Comparison of ENCODE assay signal across 23 cellular contexts in genomic region chr3:177034850-177035475, GRCh38.
DNase-seq lines count a peak whose midpoint lies in the region; ATAC-seq and TF ChIP-seq lines count a peak whose summit lies in the region.
"Had no signal": no experiment of that assay in that cellular context is flagged by ENCODE, and none has a peak within 500 bp of the region (broad histone marks: within the 10 kb centered on the region; RNA-seq: fewer than 3 reads in every experiment).

No MANE protein-coding gene starts in this region.

- H3K9me2 ChIP-seq in PC-9 (ENCODE audit: insufficient read depth) = no peaks in the 10 kb centered on the region

- no peaks in the 10 kb centered on the region for H3K4me1 Mint-ChIP-seq in activated CD8-positive, alpha-beta T cell treated with anti-CD3 and anti-CD28 coated beads, Interleukin-2, amount 10 ng/mL, durations not matched to agents 7 days and 5 days (ENCODE audit: low read depth)
- H3K4me1 Mint-ChIP-seq in activated CD8-positive, alpha-beta T cell treated with anti-CD3 and anti-CD28 coated beads for 36 hours (ENCODE audit: low read depth) = peaks cover 19% of the 10 kb centered on the region
- H3K4me1 Mint-ChIP-seq in central memory CD8-positive, alpha-beta T cell = peaks cover 18% of the 10 kb centered on the region
- peaks cover 16% of the 10 kb centered on the region for H3K4me1 Mint-ChIP-seq in progenitor cell of endocrine pancreas (ENCODE audit: low read depth)

- CTCF ChIA-PET in activated CD8-positive, alpha-beta T cell treated with anti-CD3 and anti-CD28 coated beads, Interleukin-2, amount 10 ng/mL, durations not matched to agents 7 days and 5 days (lab: Charles Lee) = no interaction called here
- CTCF ChIA-PET in activated CD8-positive, alpha-beta T cell treated with anti-CD3 and anti-CD28 coated beads for 36 hours (lab: Charles Lee) = interaction anchor here (0.6 kb wide), 1 partner anchor 161 kb away, joined by 3 read pairs; no protein-coding TSS in a partner anchor
- CTCF ChIA-PET in PC-9 (lab: Charles Lee) = interaction anchor here (0.6 kb wide), 1 partner anchor 538 kb away, joined by 4 read pairs; no protein-coding TSS in a partner anchor

- H3K9me3 Mint-ChIP-seq in activated CD8-positive, alpha-beta T cell treated with anti-CD3 and anti-CD28 coated beads, Interleukin-2, amount 10 ng/mL, durations not matched to agents 7 days and 5 days (ENCODE audit: insufficient read depth) = no peaks in the 10 kb centered on the region
- no peaks in the 10 kb centered on the region for H3K9me3 Mint-ChIP-seq in activated CD8-positive, alpha-beta T cell treated with anti-CD3 and anti-CD28 coated beads for 36 hours
- no peaks in the 10 kb centered on the region for H3K9me3 Mint-ChIP-seq in central memory CD8-positive, alpha-beta T cell
- no peaks in the 10 kb centered on the region for H3K9me3 Mint-ChIP-seq in progenitor cell of endocrine pancreas (ENCODE audit: low read depth)
- H3K9me3 Mint-ChIP-seq: activated T-cell treated with anti-CD3 and anti-CD28 coated beads, Interleukin-2, amount 50 U/mL, for 72 hours; CD8-positive, alpha-beta memory T cell had no signal

- H3K27ac Mint-ChIP-seq in activated CD8-positive, alpha-beta T cell treated with anti-CD3 and anti-CD28 coated beads, Interleukin-2, amount 10 ng/mL, durations not matched to agents 7 days and 5 days = peak overlapping the region; percentile 19
- H3K27ac Mint-ChIP-seq in activated CD8-positive, alpha-beta T cell treated with anti-CD3 and anti-CD28 coated beads for 36 hours = no peak overlapping the region
- peak overlapping the region; percentile 52 for H3K27ac Mint-ChIP-seq in central memory CD8-positive, alpha-beta T cell (ENCODE audit: low read depth)
- H3K27ac Mint-ChIP-seq in progenitor cell of endocrine pancreas = peak overlapping the region; percentile 49
- H3K27ac Mint-ChIP-seq: activated CD4-positive, alpha-beta T cell treated with anti-CD3 and anti-CD28 coated beads for 36 hours; activated T-cell treated with anti-CD3 and anti-CD28 coated beads, Interleukin-2, amount 50 U/mL, for 72 hours had no signal

- intact Hi-C loops in activated CD8-positive, alpha-beta T cell treated with anti-CD3 and anti-CD28 coated beads for 36 hours (cut with micrococcal nuclease) = no loop called here
- intact Hi-C loops in PC-9 (cut with micrococcal nuclease; ENCODE audit: unreplicated experiment) = no loop called here

- peaks cover 63% of the 10 kb centered on the region for H3K36me3 Mint-ChIP-seq in activated CD8-positive, alpha-beta T cell treated with anti-CD3 and anti-CD28 coated beads, Interleukin-2, amount 10 ng/mL, durations not matched to agents 7 days and 5 days (ENCODE audit: low read depth)
- peaks cover 55% of the 10 kb centered on the region for H3K36me3 Mint-ChIP-seq in activated CD8-positive, alpha-beta T cell treated with anti-CD3 and anti-CD28 coated beads for 36 hours (ENCODE audit: low read depth)
- H3K36me3 Mint-ChIP-seq in central memory CD8-positive, alpha-beta T cell (ENCODE audit: insufficient read depth) = peaks cover 47% of the 10 kb centered on the region
- H3K36me3 Mint-ChIP-seq in progenitor cell of endocrine pancreas (ENCODE audit: insufficient read depth) = peaks cover 28% of the 10 kb centered on the region

- peaks cover 6% of the 10 kb centered on the region for H3K79me2 ChIP-seq in PC-9 (ENCODE audit: low read depth)

- no peak overlapping the region for H3K4me2 ChIP-seq in PC-9
- H3K4me2 ChIP-seq: A549, hepatocyte had no signal

- H3K9me3 ChIP-seq in PC-9 (ENCODE audit: insufficient read depth, low read depth) = no peaks in the 10 kb centered on the region
- H3K9me3 ChIP-seq: A549 had no signal

- H3K27ac ChIP-seq in PC-9 = 0 out of 2 replicates have a peak overlapping the region, but pooled peaks have one; percentile 1
- H3K27ac ChIP-seq: A549, GM23248, hepatocyte, HL-60 had no signal

- H3K4me1 ChIP-seq in PC-9 (replicated peaks; ENCODE audit: insufficient read depth) = peaks cover 4% of the 10 kb centered on the region

- TF ChIP-seq CTCF in activated CD8-positive, alpha-beta T cell treated with anti-CD3 and anti-CD28 coated beads for 36 hours (IDR thresholded peaks at IDR 0.05) = no peak
- TF ChIP-seq CTCF in PC-9 (conservative IDR thresholded peaks at IDR 0.05) (no peak), progenitor cell of endocrine pancreas (IDR thresholded peaks at IDR 0.05; ENCODE audit: unreplicated experiment) (no peak)

- POLR2A ChIA-PET in activated CD8-positive, alpha-beta T cell treated with anti-CD3 and anti-CD28 coated beads, Interleukin-2, amount 10 ng/mL, durations not matched to agents 7 days and 5 days (lab: Charles Lee) = interaction anchor here (0.7 kb wide), 1 partner anchor 24 kb away, joined by 4 read pairs; no protein-coding TSS in a partner anchor
- POLR2A ChIA-PET in activated CD8-positive, alpha-beta T cell treated with anti-CD3 and anti-CD28 coated beads for 36 hours (lab: Charles Lee) = interaction anchor here (0.7 kb wide), 2 partner anchors 473 to 674 kb away, joined by 3 to 4 read pairs; no protein-coding TSS in a partner anchor
- POLR2A ChIA-PET in PC-9 (lab: Charles Lee; ENCODE audit: unreplicated experiment) = no interaction called here

- H4K20me1 ChIP-seq in PC-9 (ENCODE audit: insufficient read depth) = 0 out of 2 replicates have a peak, but pooled peaks cover 5% of the 10 kb centered on the region

- no peaks in the 10 kb centered on the region for H3K27me3 Mint-ChIP-seq in activated CD8-positive, alpha-beta T cell treated with anti-CD3 and anti-CD28 coated beads, Interleukin-2, amount 10 ng/mL, durations not matched to agents 7 days and 5 days (ENCODE audit: low read depth)
- no peaks in the 10 kb centered on the region for H3K27me3 Mint-ChIP-seq in activated CD8-positive, alpha-beta T cell treated with anti-CD3 and anti-CD28 coated beads for 36 hours
- H3K27me3 Mint-ChIP-seq in central memory CD8-positive, alpha-beta T cell = no peaks in the 10 kb centered on the region
- no peaks in the 10 kb centered on the region for H3K27me3 Mint-ChIP-seq in progenitor cell of endocrine pancreas
- H3K27me3 Mint-ChIP-seq: activated CD4-positive, alpha-beta T cell treated with anti-CD3 and anti-CD28 coated beads for 36 hours; CD8-positive, alpha-beta memory T cell had no signal

- no peak overlapping the region for H2AFZ ChIP-seq in PC-9
- H2AFZ ChIP-seq: GM23248, hepatocyte had no signal

- no peak overlapping the region for H3K4me3 ChIP-seq in PC-9
- H3K4me3 ChIP-seq: A549, cardiac muscle cell, GM23248, hepatocyte had no signal

- peaks cover 34% of the 10 kb centered on the region for H3F3A ChIP-seq in PC-9 (ENCODE audit: insufficient read depth, low read depth)

- H3K4me3 Mint-ChIP-seq in activated CD8-positive, alpha-beta T cell treated with anti-CD3 and anti-CD28 coated beads, Interleukin-2, amount 10 ng/mL, durations not matched to agents 7 days and 5 days = no peak overlapping the region
- no peak overlapping the region for H3K4me3 Mint-ChIP-seq in activated CD8-positive, alpha-beta T cell treated with anti-CD3 and anti-CD28 coated beads for 36 hours
- no peak overlapping the region for H3K4me3 Mint-ChIP-seq in central memory CD8-positive, alpha-beta T cell
- no peak overlapping the region for H3K4me3 Mint-ChIP-seq in progenitor cell of endocrine pancreas (ENCODE audit: low read depth)
- H3K4me3 Mint-ChIP-seq: activated CD4-positive, alpha-beta T cell treated with anti-CD3 and anti-CD28 coated beads for 36 hours; activated T-cell treated with anti-CD3 and anti-CD28 coated beads, Interleukin-2, amount 50 U/mL, for 72 hours; CD8-positive, alpha-beta memory T cell had no signal

- peaks cover 78% of the 10 kb centered on the region for H3K36me3 ChIP-seq in PC-9 (ENCODE audit: low read depth)

- no TSS peak for BruUV-seq in PC-9 (replicated peaks; lab: Mats Ljungman, UMichigan)

- ATAC-seq in activated CD8-positive, alpha-beta T cell treated with anti-CD3 and anti-CD28 coated beads, Interleukin-2, amount 10 ng/mL, durations not matched to agents 7 days and 5 days = no peak
- ATAC-seq in activated CD8-positive, alpha-beta T cell treated with anti-CD3 and anti-CD28 coated beads for 36 hours = no peak
- ATAC-seq in central memory CD8-positive, alpha-beta T cell (replicated peaks; ENCODE audit: extremely low read depth, poor library complexity, severe bottlenecking) = no peak
- no peak for ATAC-seq in HG03135 (IDR thresholded peaks at IDR 0.05; ENCODE audit: unreplicated experiment)
- ATAC-seq: A549; activated CD4-positive, alpha-beta T cell treated with anti-CD3 and anti-CD28 coated beads for 36 hours; activated T-cell treated with anti-CD3 and anti-CD28 coated beads, Interleukin-2, amount 50 U/mL, for 72 hours had no signal

- no peaks in the 10 kb centered on the region for H3K27me3 ChIP-seq in PC-9 (ENCODE audit: insufficient read depth, low read depth)
- H3K27me3 ChIP-seq: cardiac muscle cell, hepatocyte had no signal

- no peak for DNase-seq in activated CD8-positive, alpha-beta T cell treated with anti-CD3 and anti-CD28 coated beads, Interleukin-2, amount 10 ng/mL, durations not matched to agents 7 days and 5 days
- no peak for DNase-seq in activated CD8-positive, alpha-beta T cell treated with anti-CD3 and anti-CD28 coated beads for 36 hours
- DNase-seq in PC-9 (no peak), progenitor cell of endocrine pancreas (ENCODE audit: low spot score, unreplicated experiment) (no peak), T1000 (lab: John Stamatoyannopoulos, UW) (no peak)
- no peak for DNase-seq in central memory CD8-positive, alpha-beta T cell (ENCODE audit: low spot score in 2 of 2)
- no peak for DNase-seq in activated effector memory CD4-positive, alpha-beta T cell treated with anti-CD3 and anti-CD28 coated beads, Interleukin-2, amount 50 U/mL, for 16 hours
- DNase-seq: activated CD4-positive, alpha-beta T cell treated with anti-CD3 and anti-CD28 coated beads for 36 hours; activated naive CD4-positive, alpha-beta T cell treated with anti-CD3 and anti-CD28 coated beads, Interleukin-2, amount 50 U/mL, for 16 hours; activated T-cell treated with anti-CD3 and anti-CD28 coated beads, Interleukin-2, amount 50 U/mL, for 72 hours; aorta; CD8-positive, alpha-beta memory T cell; GM23248; left colon; NCI-H1694; NCI-H524; SIG-M5; trophoblast cell had no signal
